In the genomic region with DNA sequence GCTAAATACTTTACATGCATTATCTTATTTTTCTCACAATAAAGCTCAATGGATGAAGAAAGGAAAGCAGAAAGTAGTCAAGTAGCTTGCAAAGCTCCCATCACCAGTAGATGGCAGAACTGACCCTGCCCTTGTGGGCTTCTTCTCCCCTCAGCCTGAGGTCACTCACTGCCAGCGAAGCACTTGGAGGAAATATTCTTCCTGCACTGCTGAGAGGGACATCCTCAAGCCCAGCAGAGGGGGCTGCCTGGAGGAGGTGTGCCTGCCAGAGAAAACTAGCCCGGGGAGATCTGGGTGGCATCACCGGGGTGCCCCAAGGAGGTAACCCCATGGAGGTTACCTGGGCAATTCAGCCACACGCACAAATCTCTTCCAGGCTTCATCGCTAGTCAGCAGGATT, we compare ENCODE assay signal across 8 cellular contexts. TPM values are rescaled to one million over a fixed set of nuclear protein-coding genes. Genes with fewer than 3 reads are reported as not detected.
DNase-seq lines count a peak whose midpoint lies in the region; ATAC-seq, FAIRE-seq and TF ChIP-seq lines count a peak whose summit lies in the region.

No MANE protein-coding gene starts in this region.

- H3K4me3 ChIP-seq in CD8-positive, alpha-beta T cell (ENCODE audit: low read depth, low read length), result no peak overlapping the region
- H3K4me3 ChIP-seq in GM12878, result no peak overlapping the region
- no peak overlapping the region for H3K4me3 ChIP-seq in iPS DF 6.9 (ENCODE audit: low read length)
- no peak overlapping the region for H3K4me3 ChIP-seq in spleen

- H2BK12ac ChIP-seq in H9 (ENCODE audit: insufficient read length, low read depth, low read length), result no peak overlapping the region

- H2BK120ac ChIP-seq in H9 (ENCODE audit: low read depth, low read length, poor library complexity, severe bottlenecking), result no peak overlapping the region

- H4K20me1 ChIP-seq in H9 (ENCODE audit: control insufficient read depth, insufficient read depth, insufficient read length), result no peaks in the 10 kb centered on the region
- H4K20me1 ChIP-seq in GM12878 (ENCODE audit: control insufficient read depth, insufficient read depth), result no peaks in the 10 kb centered on the region

- no peak overlapping the region for H4K91ac ChIP-seq in H9 (ENCODE audit: insufficient read length, low read depth, low read length)

- no peak overlapping the region for H3K27ac Mint-ChIP-seq in CD8-positive, alpha-beta T cell
- H3K27ac Mint-ChIP-seq in H9, result no peak overlapping the region; a peak in 1 of 7 replicates

- in situ Hi-C loops in GM12878 (cut with MboI), result loop anchor here (5.0 kb wide), 1 partner anchor 77 kb away; no protein-coding TSS in a partner anchor

- H3K14ac ChIP-seq in H9 (ENCODE audit: insufficient read depth, low read length), result no peak overlapping the region

- H3K23me2 ChIP-seq in H9 (ENCODE audit: insufficient read length, low read depth, low read length, poor library complexity, severe bottlenecking), result no peaks in the 10 kb centered on the region

- H3K27me3 Mint-ChIP-seq in CD8-positive, alpha-beta T cell (ENCODE audit: low read depth), result peaks cover 2% of the 10 kb centered on the region
- H3K27me3 Mint-ChIP-seq in H9 (ENCODE audit: low read depth), result peaks cover 2% of the 10 kb centered on the region; the same call in 1 of the 2 replicates

- no peak overlapping the region for H2BK15ac ChIP-seq in H9 (ENCODE audit: low read depth, low read length)

- no peak overlapping the region for H3K27ac ChIP-seq in CD8-positive, alpha-beta T cell (ENCODE audit: low read depth, low read length)
- H3K27ac ChIP-seq in H9 (ENCODE audit: insufficient read length, low read depth, low read length) (no peak overlapping the region), GM12878 (ENCODE audit: control insufficient read depth, insufficient read depth) (no peak overlapping the region), iPS DF 6.9 (ENCODE audit: low read length) (no peak overlapping the region), spleen (no peak overlapping the region)

- TF ChIP-seq CTCF in CD8-positive, alpha-beta T cell (IDR thresholded peaks at IDR 0.05), result peak; percentile 56
- TF ChIP-seq CTCF in H9 (conservative IDR thresholded peaks at IDR 0.05) (peak; percentile 95), GM12878 (IDR thresholded peaks at IDR 0.05 in 2 of 3, conservative IDR thresholded peaks at IDR 0.05 in 1 of 3; ENCODE audit: control insufficient read depth in 2 of 3, extremely low read depth in 1 of 3, insufficient read depth in 1 of 3, low read depth in 3 of 3, low read length in 3 of 3) (peak; percentile 68 to 79 (median 78)), spleen (IDR thresholded peaks at IDR 0.05 in 8 of 11, conservative IDR thresholded peaks at IDR 0.05 in 3 of 11) (peak; percentile 33 to 80 (median 70))

- WGBS in H9 (ENCODE audit: extremely low coverage, insufficient read length, low lambda C conversion rate), result no CpG with 5 or more reads among the region's 5 CpGs
- 53% methylated on average over 5 of the region's 5 CpGs for WGBS in GM12878 (ENCODE audit: insufficient coverage, insufficient replicate concordance, low lambda C conversion rate, missing lambda C conversion rate)
- no CpG with 5 or more reads among the region's 5 CpGs for WGBS in iPS DF 6.9 (ENCODE audit: insufficient coverage, insufficient read length)
- 44 to 58% (median 50%) methylated on average over 5 of the region's 5 CpGs for WGBS in spleen, 5 donors

- SMC1A ChIA-PET in GM12878 (lab: Charles Lee; ENCODE audit: uncharacterized antibody, unreplicated experiment), result interaction anchor here (0.6 to 6.4 kb wide), 18 partner anchors 18 to 137 kb away, joined by 3 to 36 read pairs (median 5); partner anchors contain the start of gene APOL2

- DNase-seq in CD8-positive, alpha-beta T cell, result peak; percentile 4 to 60 (median 25)
- DNase-seq in H9 (peak; percentile 86), SK-N-DZ (ENCODE audit: low spot score) (peak; percentile 47), GM12878 (ENCODE audit: low read depth, low spot score) (no peak), iPS DF 6.9 (ENCODE audit: low read depth, low spot score) (peak; percentile 25), spleen (peak; percentile 74)

- H4K8ac ChIP-seq in H9 (replicated peaks; ENCODE audit: insufficient read length, low read depth, low read length), result no peak overlapping the region

- H4K5ac ChIP-seq in H9 (ENCODE audit: insufficient read length, low read depth, low read length), result no peak overlapping the region

- peak; percentile 72 for FAIRE-seq in GM12878 (lab: Jason Lieb, UNC)

- no peak overlapping the region for H2AK5ac ChIP-seq in H9 (ENCODE audit: insufficient read length, low read length)

- no peak overlapping the region for H3K4me3 Mint-ChIP-seq in CD8-positive, alpha-beta T cell
- H3K4me3 Mint-ChIP-seq in H9, result no peak overlapping the region

- H3K79me1 ChIP-seq in H9 (ENCODE audit: insufficient read depth, low read depth, low read length, poor library complexity, severe bottlenecking), result no peaks in the 10 kb centered on the region

- no peaks in the 10 kb centered on the region for H3K36me3 ChIP-seq in CD8-positive, alpha-beta T cell (ENCODE audit: insufficient read depth, low read length)
- H3K36me3 ChIP-seq in GM12878 (ENCODE audit: control insufficient read depth in 2 of 2, insufficient read depth in 2 of 2, low read length in 1 of 2) (no peaks in the 10 kb centered on the region), iPS DF 6.9 (ENCODE audit: control insufficient read depth, insufficient read depth, low read length) (no peaks in the 10 kb centered on the region), spleen (no peaks in the 10 kb centered on the region)

- RAD21 ChIA-PET in GM12878 (lab: Charles Lee; ENCODE audit: unreplicated experiment), result interaction anchor here (0.8 to 2.7 kb wide), 17 partner anchors 17 to 276 kb away, joined by 3 to 19 read pairs (median 5); partner anchors contain the start of genes APOL2 and APOL3

- H3K4me2 ChIP-seq in H9 (ENCODE audit: insufficient read depth, insufficient read length, low read length) (no peak overlapping the region), GM12878 (ENCODE audit: control insufficient read depth, insufficient read depth) (no peak overlapping the region)

- H3K9me3 Mint-ChIP-seq in CD8-positive, alpha-beta T cell, result no peaks in the 10 kb centered on the region
- peaks cover 4 to 5% of the 10 kb centered on the region in 2 experiments; a peak in 4 of 5 replicates for H3K9me3 Mint-ChIP-seq in H9

- POLR2A ChIA-PET in CD8-positive, alpha-beta T cell (lab: Charles Lee), result interaction anchor here (1.1 kb wide), 1 partner anchor 52 kb away, joined by 3 read pairs; no protein-coding TSS in a partner anchor
- POLR2A ChIA-PET in GM12878 (lab: Charles Lee), result no interaction called here

- H3K9me3 ChIP-seq in CD8-positive, alpha-beta T cell (ENCODE audit: low read length), result no peaks in the 10 kb centered on the region
- H3K9me3 ChIP-seq in H9 (ENCODE audit: control insufficient read depth, low read depth, low read length), result no peaks in the 10 kb centered on the region
- no peaks in the 10 kb centered on the region for H3K9me3 ChIP-seq in GM12878 (replicated peaks; ENCODE audit: control insufficient read depth, insufficient read depth, low read length)
- H3K9me3 ChIP-seq in iPS DF 6.9 (ENCODE audit: control insufficient read depth, insufficient read depth, low read length), result no peaks in the 10 kb centered on the region
- no peaks in the 10 kb centered on the region for H3K9me3 ChIP-seq in spleen

- no peak overlapping the region for H3K56ac ChIP-seq in H9 (ENCODE audit: insufficient read length, low read depth, low read length)

- H3K4me1 ChIP-seq in CD8-positive, alpha-beta T cell (ENCODE audit: insufficient read depth, low read length), result peaks cover 11% of the 10 kb centered on the region
- H3K4me1 ChIP-seq in H9 (ENCODE audit: insufficient read depth, low read length) (peaks cover 4% of the 10 kb centered on the region; the same call in 1 of the 2 replicates), GM12878 (ENCODE audit: control insufficient read depth, insufficient read depth, low read length) (peaks cover 12% of the 10 kb centered on the region), iPS DF 6.9 (ENCODE audit: control insufficient read depth, insufficient read depth, low read length) (peaks cover 6% of the 10 kb centered on the region; the same call in 1 of the 2 replicates), spleen (peaks cover 5 to 36% (median 24%) of the 10 kb centered on the region in 6 donors)

- H3K4ac ChIP-seq in H9 (ENCODE audit: low read depth, low read length), result no peak overlapping the region

- TF ChIP-seq POLR2A in GM12878 (IDR thresholded peaks at IDR 0.05; ENCODE audit: low read depth, low read length), result no peak
- no peak for TF ChIP-seq POLR2A in spleen (IDR thresholded peaks at IDR 0.05)

- no peak overlapping the region for H3K9ac ChIP-seq in H9 (ENCODE audit: extremely low read depth, insufficient read length, low read length)
- H3K9ac ChIP-seq in GM12878 (ENCODE audit: control insufficient read depth, insufficient read depth, low read length), result no peak overlapping the region

- CTCF ChIA-PET in CD8-positive, alpha-beta T cell (lab: Charles Lee), result interaction anchor here (0.7 to 4.1 kb wide), 9 partner anchors 9 to 294 kb away, joined by 3 to 25 read pairs (median 3); partner anchors contain the start of gene APOL2
- CTCF ChIA-PET in GM12878 (lab: Yijun Ruan, JAX), result interaction anchor here (0.7 to 6.7 kb wide), 27 partner anchors 10 to 292 kb away, joined by 3 to 94 read pairs (median 6); partner anchors contain the start of genes APOL2 and APOL3

- peak; percentile 59 for ATAC-seq in CD8-positive, alpha-beta T cell
- ATAC-seq in GM12878, result peak; percentile 91
- no peak for ATAC-seq in GM21786 (IDR thresholded peaks at IDR 0.05; ENCODE audit: unreplicated experiment)
- ATAC-seq in GM18867 (IDR thresholded peaks at IDR 0.05; ENCODE audit: unreplicated experiment), result no peak

- H3T11ph ChIP-seq in H9 (ENCODE audit: low read length), result no peak overlapping the region

- H3K36me3 Mint-ChIP-seq in CD8-positive, alpha-beta T cell, result no peaks in the 10 kb centered on the region
- H3K36me3 Mint-ChIP-seq in H9 (ENCODE audit: insufficient read depth in 1 of 3, low read depth in 3 of 3), result peaks cover 0 to 8% (median 5%) of the 10 kb centered on the region in 3 experiments; a peak in 3 of 7 replicates

- no peak overlapping the region for H3K23ac ChIP-seq in H9 (ENCODE audit: insufficient read length, low read depth, low read length)

- no TSS peak for BruUV-seq in GM12878 (replicated peaks; lab: Mats Ljungman, UMichigan)

- peak; percentile 72 for TF ChIP-seq RAD21 in GM12878 (IDR thresholded peaks at IDR 0.05; ENCODE audit: insufficient read depth, low read depth, low read length)

- H3K79me2 ChIP-seq in H9 (ENCODE audit: insufficient read depth, low read length) (no peaks in the 10 kb centered on the region), GM12878 (ENCODE audit: control insufficient read depth, insufficient read depth, low read length) (no peaks in the 10 kb centered on the region)

- H3K18ac ChIP-seq in H9 (ENCODE audit: insufficient read length, low read depth, low read length), result no peak overlapping the region

- no peaks in the 10 kb centered on the region for H3K27me3 ChIP-seq in CD8-positive, alpha-beta T cell (ENCODE audit: insufficient read depth, low read length)
- H3K27me3 ChIP-seq in H9 (ENCODE audit: insufficient read depth, low read length) (no peaks in the 10 kb centered on the region), GM12878 (replicated peaks in 1 of 2; ENCODE audit: control insufficient read depth in 2 of 2, insufficient read depth in 2 of 2, low read length in 1 of 2) (no peaks in the 10 kb centered on the region), iPS DF 6.9 (ENCODE audit: control insufficient read depth, insufficient read depth, low read length) (no peaks in the 10 kb centered on the region), spleen (replicated peaks in 1 of 7) (no peaks in the 10 kb centered on the region)

- H2AFZ ChIP-seq in H9 (ENCODE audit: low read length) (no peak overlapping the region), GM12878 (ENCODE audit: control insufficient read depth, low read depth, low read length) (no peak overlapping the region)

- H2BK5ac ChIP-seq in H9 (ENCODE audit: insufficient read length, low read length), result no peak overlapping the region

- H2BK20ac ChIP-seq in H9 (ENCODE audit: low read depth, low read length, poor library complexity, severe bottlenecking), result no peak overlapping the region

- intact Hi-C loops in CD8-positive, alpha-beta T cell (cut with DNase I, micrococcal nuclease), result loop anchor here (1.0 to 5.0 kb wide), 6 partner anchors 26 to 82 kb away; partner anchors contain the start of gene APOL2 (in 2 of the 2)
- intact Hi-C loops in GM12878 (cut with micrococcal nuclease; ENCODE audit: unreplicated experiment), result loop anchor here (1.0 to 10.0 kb wide), 2 partner anchors 26 to 290 kb away; partner anchors contain the start of gene TXN2
- intact Hi-C loops in spleen (cut with DNase I; ENCODE audit: low total_unique reads), result loop anchor here (10.0 kb wide), 1 partner anchor 80 kb away; no protein-coding TSS in a partner anchor

- peaks cover 22% of the 10 kb centered on the region for H3K4me1 Mint-ChIP-seq in CD8-positive, alpha-beta T cell (ENCODE audit: low read depth)
- peaks cover 47 to 53% of the 10 kb centered on the region in 2 experiments for H3K4me1 Mint-ChIP-seq in H9

- TF ChIP-seq EP300 in GM12878 (IDR thresholded peaks at IDR 0.05; ENCODE audit: borderline replicate concordance in 1 of 2, control insufficient read depth in 1 of 2, low read depth in 2 of 2, low read length in 2 of 2), result no peak

RNA-seq across cellular contexts. Expression of gene APOL4, which starts 6.6 kb away (rescaled TPM):
- total RNA-seq in CD8-positive, alpha-beta T cell, result not detected
- total RNA-seq in H9 (2021), result not detected in 2 replicates
- polyA plus RNA-seq in SK-N-DZ (2014; cell fraction: cytosol; rRNA removed), result 0.24 TPM in 1 of 2 replicates, not detected in the other
- polyA plus RNA-seq in SK-N-DZ (2014; cell fraction: nucleus; rRNA removed), result not detected in 2 replicates
- not detected in 2 replicates for total RNA-seq in GM12878 (2013; cell fraction: nucleolus; rRNA removed)
- total RNA-seq in GM12878 (2014; rRNA removed), result not detected in 2 replicates
- not detected in 2 replicates for total RNA-seq in GM12878 (2014; rRNA removed; fragmentation: Illumina TruSeq; extraction: Trizol)
- 0.13 TPM in 1 of 2 replicates, not detected in the other for total RNA-seq in GM12878 (2021)
- 0.09 TPM for polyA plus RNA-seq in GM12878 (2011; ENCODE audit: low read depth)
- polyA plus RNA-seq in GM12878 (2011; rRNA removed), result not detected in 2 replicates
- not detected in 2 replicates for polyA plus RNA-seq in GM12878 (2011; cell fraction: cytosol; rRNA removed)
- polyA plus RNA-seq in GM12878 (2011; cell fraction: nucleus; rRNA removed), result 0.04 and 0.09 TPM in 2 replicates
- 0.13 TPM in 1 of 2 replicates, not detected in the other for polyA plus RNA-seq in GM12878 (2012)
- 0.13 and 0.24 TPM in 2 replicates for polyA plus RNA-seq in GM12878 (2014; fragmentation: Illumina TruSeq; extraction: Trizol)
- polyA plus RNA-seq in GM12878 (2014; fragmentation: Nextera tagmentation; extraction: Ambion mirVana), result not detected
- 0.03 and 0.22 TPM in 2 replicates for polyA plus RNA-seq in GM12878 (2014; rRNA removed)
- polyA plus RNA-seq in GM12878 (2016; fragmentation: Nextera tagmentation; extraction: Ambion mirVana), result under 1 TPM in 1 of 2 experiments, not detected in 1; 0.19 TPM
- polyA minus RNA-seq in GM12878 (2011; rRNA and poly(A)+ RNA removed), result 0.26 TPM in 1 of 2 replicates, not detected in the other
- not detected in 2 replicates for polyA minus RNA-seq in GM12878 (2011; cell fraction: cytosol; rRNA and poly(A)+ RNA removed)
- polyA minus RNA-seq in GM12878 (2011; cell fraction: nucleus; rRNA and poly(A)+ RNA removed), result not detected in 2 replicates
- 10 to 100 TPM in 2 of 7 donors, 1 to 10 TPM in 4, not detected in 1; 2.5 to 14.4 (median 4.9) TPM for total RNA-seq in spleen
- polyA plus RNA-seq in spleen, result 1 to 10 TPM; 3.0 to 4.0 (median 3.9) TPM

RNA-seq across cellular contexts. Expression of gene APOL3, which starts 34.4 kb away (rescaled TPM):
- total RNA-seq in CD8-positive, alpha-beta T cell, result 100 to 1,000 TPM; 257 to 259 TPM
- total RNA-seq in H9 (2021) (0.13 TPM in 1 of 2 replicates, not detected in the other), GM12878 (2014; rRNA removed) (66.8 and 66.9 TPM in 2 replicates), GM12878 (2014; rRNA removed; fragmentation: Illumina TruSeq; extraction: Trizol) (51.7 and 53.4 TPM in 2 replicates), GM12878 (2021) (50.6 and 56.9 TPM in 2 replicates), spleen (100 to 1,000 TPM in 5 of 7 donors, 10 to 100 TPM in 2; 82.7 to 146 (median 119) TPM)
- not detected in 2 replicates for polyA plus RNA-seq in SK-N-DZ (2014; cell fraction: cytosol; rRNA removed)
- 0.15 TPM in 1 of 2 replicates, not detected in the other for polyA plus RNA-seq in SK-N-DZ (2014; cell fraction: nucleus; rRNA removed)
- total RNA-seq in GM12878 (2013; cell fraction: nucleolus; rRNA removed), result 65.5 and 77.0 TPM in 2 replicates
- 23.9 TPM for polyA plus RNA-seq in GM12878 (2011; ENCODE audit: low read depth)
- polyA plus RNA-seq in GM12878 (2011; rRNA removed) (48.6 and 52.4 TPM in 2 replicates), GM12878 (2014; fragmentation: Illumina TruSeq; extraction: Trizol) (62.4 and 63.1 TPM in 2 replicates), GM12878 (2014; fragmentation: Nextera tagmentation; extraction: Ambion mirVana) (10 to 100 TPM in 1 of 2 experiments, 1 to 10 TPM in 1; 6.9 to 33.7 TPM), GM12878 (2014; rRNA removed) (42.9 and 44.5 TPM in 2 replicates), GM12878 (2016; fragmentation: Nextera tagmentation; extraction: Ambion mirVana) (10 to 100 TPM; 21.1 to 23.3 TPM), spleen (10 to 100 TPM; 32.6 to 88.3 (median 49.9) TPM)
- 58.4 and 58.6 TPM in 2 replicates for polyA plus RNA-seq in GM12878 (2011; cell fraction: cytosol; rRNA removed)
- 53.1 and 75.8 TPM in 2 replicates for polyA plus RNA-seq in GM12878 (2011; cell fraction: nucleus; rRNA removed)
- polyA plus RNA-seq in GM12878 (2012), result 27.5 and 31.6 TPM in 2 replicates
- 72.4 and 88.2 TPM in 2 replicates for polyA minus RNA-seq in GM12878 (2011; rRNA and poly(A)+ RNA removed)
- 19.2 and 22.1 TPM in 2 replicates for polyA minus RNA-seq in GM12878 (2011; cell fraction: cytosol; rRNA and poly(A)+ RNA removed)
- 28.0 and 35.9 TPM in 2 replicates for polyA minus RNA-seq in GM12878 (2011; cell fraction: nucleus; rRNA and poly(A)+ RNA removed)

RNA-seq across cellular contexts. Expression of gene APOL2, which starts 44.4 kb away (rescaled TPM):
- total RNA-seq in CD8-positive, alpha-beta T cell, result 10 to 100 TPM; 17.4 to 18.2 TPM
- total RNA-seq in H9 (2021) (15.6 and 18.1 TPM in 2 replicates), GM12878 (2014; rRNA removed) (25.1 and 26.6 TPM in 2 replicates), GM12878 (2014; rRNA removed; fragmentation: Illumina TruSeq; extraction: Trizol) (27.0 and 27.3 TPM in 2 replicates), GM12878 (2021) (29.0 and 32.9 TPM in 2 replicates), spleen (10 to 100 TPM; 53.2 to 77.2 (median 59.3) TPM)
- 1.6 and 3.2 TPM in 2 replicates for polyA plus RNA-seq in SK-N-DZ (2014; cell fraction: cytosol; rRNA removed)
- 1.2 and 2.0 TPM in 2 replicates for polyA plus RNA-seq in SK-N-DZ (2014; cell fraction: nucleus; rRNA removed)
- 49.8 and 51.5 TPM in 2 replicates for total RNA-seq in GM12878 (2013; cell fraction: nucleolus; rRNA removed)
- 33.3 TPM for polyA plus RNA-seq in GM12878 (2011; ENCODE audit: low read depth)
- polyA plus RNA-seq in GM12878 (2011; rRNA removed) (32.6 and 39.9 TPM in 2 replicates), GM12878 (2014; fragmentation: Illumina TruSeq; extraction: Trizol) (22.3 and 24.9 TPM in 2 replicates), GM12878 (2014; fragmentation: Nextera tagmentation; extraction: Ambion mirVana) (10 to 100 TPM in 1 of 2 experiments, 1 to 10 TPM in 1; 4.4 to 14.7 TPM), GM12878 (2014; rRNA removed) (26.9 and 27.4 TPM in 2 replicates), GM12878 (2016; fragmentation: Nextera tagmentation; extraction: Ambion mirVana) (10 to 100 TPM; 12.3 to 13.7 TPM), spleen (10 to 100 TPM; 16.0 to 35.0 (median 20.2) TPM)
- polyA plus RNA-seq in GM12878 (2011; cell fraction: cytosol; rRNA removed), result 46.3 and 57.5 TPM in 2 replicates
- polyA plus RNA-seq in GM12878 (2011; cell fraction: nucleus; rRNA removed), result 60.3 and 68.3 TPM in 2 replicates
- polyA plus RNA-seq in GM12878 (2012), result 50.1 and 55.3 TPM in 2 replicates
- polyA minus RNA-seq in GM12878 (2011; rRNA and poly(A)+ RNA removed), result 65.0 and 103 TPM in 2 replicates
- polyA minus RNA-seq in GM12878 (2011; cell fraction: cytosol; rRNA and poly(A)+ RNA removed), result 17.5 and 18.0 TPM in 2 replicates
- polyA minus RNA-seq in GM12878 (2011; cell fraction: nucleus; rRNA and poly(A)+ RNA removed), result 14.6 and 21.5 TPM in 2 replicates

RNA-seq across cellular contexts. Expression of gene APOL1, which starts 58.0 kb away (rescaled TPM):
- total RNA-seq in CD8-positive, alpha-beta T cell, result 1 to 10 TPM; 5.0 to 5.3 TPM
- total RNA-seq in H9 (2021), result 0.13 TPM in 1 of 2 replicates, not detected in the other
- not detected in 2 replicates for polyA plus RNA-seq in SK-N-DZ (2014; cell fraction: cytosol; rRNA removed)
- polyA plus RNA-seq in SK-N-DZ (2014; cell fraction: nucleus; rRNA removed), result not detected in 2 replicates
- total RNA-seq in GM12878 (2013; cell fraction: nucleolus; rRNA removed), result 27.2 and 29.3 TPM in 2 replicates
- total RNA-seq in GM12878 (2014; rRNA removed), result 13.7 and 14.4 TPM in 2 replicates
- total RNA-seq in GM12878 (2014; rRNA removed; fragmentation: Illumina TruSeq; extraction: Trizol), result 12.6 and 13.1 TPM in 2 replicates
- 27.4 and 28.6 TPM in 2 replicates for total RNA-seq in GM12878 (2021)
- 63.5 TPM for polyA plus RNA-seq in GM12878 (2011; ENCODE audit: low read depth)
- polyA plus RNA-seq in GM12878 (2011; rRNA removed), result 27.2 and 42.0 TPM in 2 replicates
- polyA plus RNA-seq in GM12878 (2011; cell fraction: cytosol; rRNA removed), result 38.4 and 39.9 TPM in 2 replicates
- 65.7 and 104 TPM in 2 replicates for polyA plus RNA-seq in GM12878 (2011; cell fraction: nucleus; rRNA removed)
- polyA plus RNA-seq in GM12878 (2012), result 68.7 and 73.3 TPM in 2 replicates
- polyA plus RNA-seq in GM12878 (2014; fragmentation: Illumina TruSeq; extraction: Trizol), result 20.6 and 25.3 TPM in 2 replicates
- polyA plus RNA-seq in GM12878 (2014; fragmentation: Nextera tagmentation; extraction: Ambion mirVana), result 10 to 100 TPM in 1 of 2 experiments, 1 to 10 TPM in 1; 9.0 to 10.7 TPM
- 18.3 and 18.7 TPM in 2 replicates for polyA plus RNA-seq in GM12878 (2014; rRNA removed)
- polyA plus RNA-seq in GM12878 (2016; fragmentation: Nextera tagmentation; extraction: Ambion mirVana), result 10 to 100 TPM; 17.2 to 18.0 TPM
- polyA minus RNA-seq in GM12878 (2011; rRNA and poly(A)+ RNA removed), result 33.8 and 34.1 TPM in 2 replicates
- 11.8 and 16.4 TPM in 2 replicates for polyA minus RNA-seq in GM12878 (2011; cell fraction: cytosol; rRNA and poly(A)+ RNA removed)
- polyA minus RNA-seq in GM12878 (2011; cell fraction: nucleus; rRNA and poly(A)+ RNA removed), result 15.2 and 21.3 TPM in 2 replicates
- total RNA-seq in spleen, result 100 to 1,000 TPM in 1 of 7 donors, 10 to 100 TPM in 6; 33.3 to 108 (median 73.9) TPM
- 10 to 100 TPM in 2 of 3 donors, 1 to 10 TPM in 1; 10.0 to 24.2 (median 11.4) TPM for polyA plus RNA-seq in spleen

Comparison
In these comparisons a context has a peak if more than half of its experiments do, and no peak if none do; other contexts are left out.
1. ATAC-seq: peak in CD8-positive, alpha-beta T cell (single experiment) and GM12878 (single experiment); none in GM21786 (single experiment) and GM18867 (single experiment).
2. RNA of gene APOL3, which starts 34.4 kb away (total RNA-seq): 257 to 259 TPM in CD8-positive, alpha-beta T cell, 82.7 to 146 TPM in spleen and 50.6 to 77.0 TPM in GM12878; 0.13 TPM in H9; every median in the first group is over 10 times any median in the second.
3. Peak in every context shown above with its lines, with median percentiles within 50 percentile points of each other: CTCF ChIP-seq.